ENCODE assay signal across 1 cellular context in genomic region chr19:58278156-58279041, GRCh38.
TF ChIP-seq lines count a peak whose summit lies in the region.

Gene ZNF8 (plus strand): TSS chr19:58278955. CDS start chr19:58279082, 127 bp downstream.

TF ChIP-seq in H1, 55 proteins besides CTCF, POLR2A, EP300 and RAD21 (continued from another document):
- TF ChIP-seq NRF1 (IDR thresholded peaks at IDR 0.05; ENCODE audit: low read depth, low read length) = peak; percentile 41; the same call in 1 of the 2 replicates
- TF ChIP-seq POLR2AphosphoS5 (IDR thresholded peaks at IDR 0.05; ENCODE audit: low read depth, low read length) = peak; percentile 83
- TF ChIP-seq E2F6 (IDR thresholded peaks at IDR 0.05) = 0 out of 2 replicates have a peak, but pooled peaks have one; percentile 11
- no peak for TF ChIP-seq GTF2F1 (IDR thresholded peaks at IDR 0.05; ENCODE audit: borderline replicate concordance, low read depth, low read length)
- TF ChIP-seq SIX5 (IDR thresholded peaks at IDR 0.05; ENCODE audit: low read depth, low read length) = peak; percentile 64; the same call in 1 of the 2 replicates
- peak; percentile 93 for TF ChIP-seq TBP (IDR thresholded peaks at IDR 0.05; ENCODE audit: low read depth, low read length)
- TF ChIP-seq HDAC6 (IDR thresholded peaks at IDR 0.05; ENCODE audit: low read depth, low read length) = no peak
- peak; percentile 49 for TF ChIP-seq ASH2L (IDR thresholded peaks at IDR 0.05; ENCODE audit: low read length)
- TF ChIP-seq SP4 (IDR thresholded peaks at IDR 0.05; ENCODE audit: low read length) = peak; percentile 36; the same call in 1 of the 2 replicates
- peak in 1 of 2 experiments; percentile 86; a peak in 2 of 4 replicates for TF ChIP-seq SIN3A (conservative IDR thresholded peaks at IDR 0.05 in 1 of 2, IDR thresholded peaks at IDR 0.05 in 1 of 2; ENCODE audit: low read depth in 1 of 2, low read length in 2 of 2)
- peak; percentile 88 for TF ChIP-seq CHD2 (IDR thresholded peaks at IDR 0.05; ENCODE audit: low read length)
- peak; percentile 56; the same call in 1 of the 2 replicates for TF ChIP-seq BACH1 (IDR thresholded peaks at IDR 0.05; ENCODE audit: low read length)
- TF ChIP-seq RFX5 (IDR thresholded peaks at IDR 0.05; ENCODE audit: borderline replicate concordance, low read depth, low read length) = 0 out of 2 replicates have a peak, but pooled peaks have one; percentile 41
- peak; percentile 56; the same call in 1 of the 2 replicates for TF ChIP-seq MAX (IDR thresholded peaks at IDR 0.05)
- 0 out of 2 replicates have a peak, but pooled peaks have one; percentile 40 for TF ChIP-seq CREB1 (IDR thresholded peaks at IDR 0.05)
- TF ChIP-seq JUND (IDR thresholded peaks at IDR 0.05; ENCODE audit: low read length) = 0 out of 2 replicates have a peak, but pooled peaks have one; percentile 23
- TF ChIP-seq HDAC2 (IDR thresholded peaks at IDR 0.05; ENCODE audit: borderline replicate concordance in 1 of 2, low read depth in 2 of 2, low read length in 2 of 2) = no peak
- no peak for TF ChIP-seq JUN (IDR thresholded peaks at IDR 0.05; ENCODE audit: low read depth, low read length)
- peak; percentile 96 for TF ChIP-seq SP1 (IDR thresholded peaks at IDR 0.05; ENCODE audit: low read depth, low read length)
- TF ChIP-seq SAP30 (IDR thresholded peaks at IDR 0.05; ENCODE audit: insufficient read depth, insufficient replicate concordance, low read length) = peak; percentile 16
- 0 out of 2 replicates have a peak, but pooled peaks have one; percentile 10 for TF ChIP-seq ATF2 (IDR thresholded peaks at IDR 0.05; ENCODE audit: low read length)
- no peak for TF ChIP-seq CBX5 (IDR thresholded peaks at IDR 0.05; ENCODE audit: low read depth, low read length)
- no peak for TF ChIP-seq NANOG (IDR thresholded peaks at IDR 0.05; ENCODE audit: insufficient read depth, low read depth, low read length, poor library complexity, severe bottlenecking)
- TF ChIP-seq FOSL1 (IDR thresholded peaks at IDR 0.05; ENCODE audit: insufficient read depth, low read depth, low read length) = no peak
- no peak for TF ChIP-seq SIRT6 (IDR thresholded peaks at IDR 0.05; ENCODE audit: low read length)
- peak; percentile 48; the same call in 1 of the 2 replicates for TF ChIP-seq EGR1 (IDR thresholded peaks at IDR 0.05; ENCODE audit: borderline replicate concordance, low read depth, low read length)
- TF ChIP-seq RBBP5 (IDR thresholded peaks at IDR 0.05; ENCODE audit: borderline replicate concordance, low read depth, low read length) = 0 out of 2 replicates have a peak, but pooled peaks have one; percentile 82
- TF ChIP-seq TAF7 (optimal IDR thresholded peaks at IDR 0.05; ENCODE audit: borderline replicate concordance, low read depth, low read length) = peak; percentile 83
- peak; percentile 39; the same call in 1 of the 2 replicates for TF ChIP-seq SP2 (IDR thresholded peaks at IDR 0.05; ENCODE audit: low read length)
